8 cellular contexts compared by ENCODE assay signal in genomic region chr15:40471105-40471777, GRCh38. TPM values are rescaled to one million over a fixed set of nuclear protein-coding genes. Genes with fewer than 3 reads are reported as not detected.
A peak's percentile ranks its signal among the peaks of the same experiment; 100 is the strongest.
DNase-seq lines count a peak whose midpoint lies in the region; ATAC-seq and TF ChIP-seq lines count a peak whose summit lies in the region.

No MANE protein-coding gene starts in this region.

- no peak for TF ChIP-seq RAD21 in IMR-90 (IDR thresholded peaks at IDR 0.05; ENCODE audit: low read length)

- peak overlapping the region; percentile 31 for H2BK5ac ChIP-seq in IMR-90 (ENCODE audit: low read depth, low read length, poor library complexity, severe bottlenecking)

- peak overlapping the region; percentile 92 for H2AFZ ChIP-seq in IMR-90 (replicated peaks; ENCODE audit: low read length, poor library complexity)

- peak overlapping the region; percentile 89 for H3K9ac ChIP-seq in IMR-90 (ENCODE audit: low read depth, low read length)

- H3K4ac ChIP-seq in IMR-90 (ENCODE audit: low read depth, low read length), result peak overlapping the region; percentile 88

- H3K27ac ChIP-seq in IMR-90 (ENCODE audit: insufficient read depth, low read length), result peak overlapping the region; percentile 83

- H4K5ac ChIP-seq in IMR-90 (ENCODE audit: low read depth, low read length), result peak overlapping the region; percentile 47

- CTCF ChIA-PET in BJ (lab: Yijun Ruan, JAX), result interaction anchor here (0.8 to 1.5 kb wide), 2 partner anchors 26 to 92 kb away, joined by 3 to 4 read pairs; no protein-coding TSS in a partner anchor
- CTCF ChIA-PET in IMR-90 (lab: Yijun Ruan, JAX), result no interaction called here

- H3K36me3 ChIP-seq in BJ (ENCODE audit: control insufficient read depth, insufficient read depth, low read length) (peaks cover 3% of the 10 kb centered on the region; the same call in 1 of the 2 replicates), IMR-90 (ENCODE audit: control insufficient read depth, insufficient read depth, low read length) (peaks cover 14% of the 10 kb centered on the region; the same call in 1 of the 2 replicates)

- H3K4me3 ChIP-seq in BJ (ENCODE audit: low read depth, low read length) (peak overlapping the region; percentile 77), IMR-90 (ENCODE audit: insufficient read depth, low read depth, low read length) (peak overlapping the region; percentile 61), retinal pigment epithelial cell (ENCODE audit: low read length) (peak overlapping the region; percentile 63)

- peak; percentile 47 for ATAC-seq in GM19438 (IDR thresholded peaks at IDR 0.05; ENCODE audit: low read depth, unreplicated experiment)
- peak; percentile 65 for ATAC-seq in IMR-90 (ENCODE audit: low read depth)
- ATAC-seq in left cardiac atrium, result peak; percentile 65 to 73
- ATAC-seq in GM18520 (IDR thresholded peaks at IDR 0.05; ENCODE audit: unreplicated experiment), result no peak

- no peak overlapping the region for H2BK20ac ChIP-seq in IMR-90 (ENCODE audit: low read depth, low read length)

- H2AK9ac ChIP-seq in IMR-90 (replicated peaks; ENCODE audit: low read depth, low read length, poor library complexity), result peak overlapping the region; percentile 91

- TF ChIP-seq POLR2A in IMR-90 (IDR thresholded peaks at IDR 0.05; ENCODE audit: low read depth, low read length), result no peak

- H3K27me3 ChIP-seq in BJ (ENCODE audit: control insufficient read depth, insufficient read depth, low read length) (no peaks in the 10 kb centered on the region; the same call in 1 of the 2 replicates), IMR-90 (ENCODE audit: control insufficient read depth, insufficient read depth, low read length) (peaks cover 5% of the 10 kb centered on the region)

- DNase-seq in BJ (ENCODE audit: low read depth) (no peak), IMR-90 (peak; percentile 4), left cardiac atrium (peak; percentile 39), retinal pigment epithelial cell (ENCODE audit: low read depth) (no peak), NCI-H446 treated with DMSO at 0.1 percent for 48 hours (lab: John Stamatoyannopoulos, UW) (no peak)
- peak; percentile 7 for DNase-seq in activated gamma-delta T cell treated with anti-CD3 and anti-CD28 coated beads, Interleukin-2, amount 50 U/mL, for 16 hours (ENCODE audit: low read depth)

- peaks cover 16% of the 10 kb centered on the region for H3K9me1 ChIP-seq in IMR-90 (ENCODE audit: insufficient read depth, low read length)

- in situ Hi-C loops in IMR-90 (cut with MboI; ENCODE audit: low sequenced_read_pairs), result no loop called here

- TF ChIP-seq CTCF in BJ (IDR thresholded peaks at IDR 0.05; ENCODE audit: insufficient read depth, low read depth, low read length) (no peak), IMR-90 (conservative IDR thresholded peaks at IDR 0.05; ENCODE audit: low read depth, low read length) (no peak), retinal pigment epithelial cell (conservative IDR thresholded peaks at IDR 0.05; ENCODE audit: low read depth, low read length) (no peak)

- POLR2A ChIA-PET in BJ (lab: Charles Lee), result no interaction called here
- POLR2A ChIA-PET in IMR-90 (lab: Charles Lee; ENCODE audit: unreplicated experiment), result no interaction called here

- H4K8ac ChIP-seq in IMR-90 (ENCODE audit: low read depth in 2 of 2, low read length in 2 of 2), result peak overlapping the region; percentile 71 to 72

- H4K20me1 ChIP-seq in IMR-90 (ENCODE audit: insufficient read depth, low read length), result no peaks in the 10 kb centered on the region

- peak overlapping the region; percentile 28; the same call in 1 of the 2 replicates for H2BK120ac ChIP-seq in IMR-90 (ENCODE audit: low read depth, low read length)

- H3K79me1 ChIP-seq in IMR-90 (ENCODE audit: low read depth in 1 of 2, low read length in 2 of 2), result peaks cover 6 to 18% of the 10 kb centered on the region in 2 experiments; a peak in 3 of 4 replicates

- peak overlapping the region; percentile 71; the same call in 1 of the 2 replicates for H2AK5ac ChIP-seq in IMR-90 (ENCODE audit: low read depth, low read length)

- dilution Hi-C loops in IMR-90 (cut with HindIII; ENCODE audit: low sequenced_read_pairs, unreplicated experiment), result no loop called here

- H3K18ac ChIP-seq in IMR-90 (ENCODE audit: low read depth, low read length), result peak overlapping the region; percentile 54; the same call in 1 of the 2 replicates

- H3K14ac ChIP-seq in IMR-90 (replicated peaks; ENCODE audit: low read depth, low read length), result peak overlapping the region; percentile 89

- H3K4me2 ChIP-seq in IMR-90 (ENCODE audit: low read depth, low read length), result peak overlapping the region; percentile 92

- peak overlapping the region; percentile 76 for H4K91ac ChIP-seq in IMR-90 (ENCODE audit: insufficient read depth, low read depth, low read length)

- H2BK15ac ChIP-seq in IMR-90 (ENCODE audit: low read depth, low read length), result no peak overlapping the region

- BruUV-seq in IMR-90 (replicated peaks; lab: Mats Ljungman, UMichigan), result no TSS peak

- peak overlapping the region; percentile 24 for H3K56ac ChIP-seq in IMR-90 (ENCODE audit: extremely low read depth, insufficient read depth, low read length)

- no peaks in the 10 kb centered on the region for H3K9me3 ChIP-seq in IMR-90 (ENCODE audit: control insufficient read depth, insufficient read depth, low read length)

- H3K23ac ChIP-seq in IMR-90 (ENCODE audit: low read depth, low read length), result peak overlapping the region; percentile 84; the same call in 1 of the 2 replicates

- intact Hi-C loops in IMR-90 (cut with micrococcal nuclease) (loop anchor here (1.0 kb wide), 1 partner anchor 36 kb away; no protein-coding TSS in a partner anchor), left cardiac atrium (cut with DNase I) (no loop called here)

- 2% methylated on average over 39 of the region's 58 CpGs; no CpG with 5 or more reads in 1 of the 2 experiments for WGBS in IMR-90 (ENCODE audit: extremely low coverage in 2 of 2, insufficient read length in 1 of 2), 2 experiments

- peaks cover 12% of the 10 kb centered on the region for H3K4me1 ChIP-seq in IMR-90 (ENCODE audit: control insufficient read depth, insufficient read depth, low read length)

TF ChIP-seq in IMR-90, 13 proteins besides CTCF, POLR2A, EP300 and RAD21:
- no peak for TF ChIP-seq MXI1 (IDR thresholded peaks at IDR 0.05; ENCODE audit: borderline replicate concordance, low read depth, low read length)
- no peak for TF ChIP-seq BHLHE40 (IDR thresholded peaks at IDR 0.05; ENCODE audit: low read depth, low read length)
- peak; percentile 13; the same call in 1 of the 2 replicates for TF ChIP-seq MAZ (IDR thresholded peaks at IDR 0.05; ENCODE audit: borderline replicate concordance, low read depth, low read length)
- TF ChIP-seq CEBPB (IDR thresholded peaks at IDR 0.05; ENCODE audit: low read depth, low read length), result no peak
- TF ChIP-seq SMC3 (IDR thresholded peaks at IDR 0.05; ENCODE audit: low read depth, low read length), result no peak

RNA-seq across cellular contexts. Expression of gene CHST14, which starts 0.5 kb away (rescaled TPM):
- polyA plus RNA-seq in BJ (2011; rRNA removed) (18.6 and 32.3 TPM in 2 replicates), IMR-90 (2012; rRNA removed) (19.5 and 20.6 TPM in 2 replicates)
- polyA minus RNA-seq in BJ (2011; rRNA and poly(A)+ RNA removed), result 14.3 and 16.3 TPM in 2 replicates
- total RNA-seq in IMR-90 (2012; rRNA removed) (3.3 and 3.8 TPM in 2 replicates), left cardiac atrium (10 to 100 TPM in 1 of 2 donors, 1 to 10 TPM in 1; 9.9 to 10.7 TPM)
- polyA plus RNA-seq in IMR-90 (2012; cell fraction: cytosol; rRNA removed), result 14.8 and 30.7 TPM in 2 replicates
- polyA plus RNA-seq in IMR-90 (2012; cell fraction: nucleus; rRNA removed; ENCODE audit: low replicate concordance), result 7.1 and 9.7 TPM in 2 replicates

RNA-seq across cellular contexts. Expression of gene BAHD1, which starts 30.5 kb away (rescaled TPM):
- polyA plus RNA-seq in BJ (2011; rRNA removed) (3.2 and 3.3 TPM in 2 replicates), IMR-90 (2012; rRNA removed) (8.1 and 8.7 TPM in 2 replicates)
- 4.2 and 5.2 TPM in 2 replicates for polyA minus RNA-seq in BJ (2011; rRNA and poly(A)+ RNA removed)
- total RNA-seq in IMR-90 (2012; rRNA removed) (3.0 and 3.6 TPM in 2 replicates), left cardiac atrium (10 to 100 TPM; 14.5 to 14.8 TPM)
- polyA plus RNA-seq in IMR-90 (2012; cell fraction: cytosol; rRNA removed), result 6.7 and 8.5 TPM in 2 replicates
- 16.1 and 18.7 TPM in 2 replicates for polyA plus RNA-seq in IMR-90 (2012; cell fraction: nucleus; rRNA removed; ENCODE audit: low replicate concordance)

Comparison
In these comparisons a context has a peak if more than half of its experiments do, and no peak if none do; other contexts are left out.
1. DNase-seq: peak in IMR-90 (single experiment), activated gamma-delta T cell treated with anti-CD3 and anti-CD28 coated beads, Interleukin-2, amount 50 U/mL, for 16 hours (single experiment) and left cardiac atrium (single experiment); none in BJ (single experiment), retinal pigment epithelial cell (single experiment) and NCI-H446 treated with DMSO at 0.1 percent for 48 hours (single experiment).
2. Peak in every context shown above with its lines, with median percentiles within 50 percentile points of each other: H3K4me3 ChIP-seq.